2 cellular contexts compared by ENCODE assay signal in the genomic region with DNA sequence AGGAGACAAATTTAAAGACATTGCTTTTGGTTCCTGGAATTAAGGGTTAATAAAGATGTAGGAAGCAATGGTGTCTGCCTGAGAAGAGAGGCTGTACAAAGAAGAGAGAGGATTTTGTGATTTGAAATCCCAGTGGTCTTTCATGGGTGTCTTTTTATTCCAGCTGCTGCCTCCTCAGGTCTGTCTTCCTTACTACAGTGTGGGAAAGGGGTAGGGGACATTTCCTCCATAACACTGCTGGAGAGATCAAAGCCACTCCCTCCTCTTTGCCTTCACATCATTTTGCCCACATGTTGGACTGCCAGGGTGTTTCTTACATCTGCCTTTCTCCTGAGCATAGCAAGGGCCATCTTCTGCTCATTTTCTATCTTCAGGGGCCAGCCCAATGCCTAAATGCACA.
TF ChIP-seq lines count a peak whose summit lies in the region.

No MANE protein-coding gene starts in this region.

TF ChIP-seq in HepG2, 621 proteins besides CTCF, POLR2A, EP300 and RAD21 (continued from another document and continues in another):
- TF ChIP-seq, protein P1, sequence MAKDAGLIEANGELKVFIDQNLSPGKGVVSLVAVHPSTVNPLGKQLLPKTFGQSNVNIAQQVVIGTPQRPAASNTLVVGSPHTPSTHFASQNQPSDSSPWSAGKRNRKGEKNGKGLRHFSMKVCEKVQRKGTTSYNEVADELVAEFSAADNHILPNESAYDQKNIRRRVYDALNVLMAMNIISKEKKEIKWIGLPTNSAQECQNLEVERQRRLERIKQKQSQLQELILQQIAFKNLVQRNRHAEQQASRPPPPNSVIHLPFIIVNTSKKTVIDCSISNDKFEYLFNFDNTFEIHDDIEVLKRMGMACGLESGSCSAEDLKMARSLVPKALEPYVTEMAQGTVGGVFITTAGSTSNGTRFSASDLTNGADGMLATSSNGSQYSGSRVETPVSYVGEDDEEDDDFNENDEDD (CRISPR knock-in tag; IDR thresholded peaks at IDR 0.05; ENCODE audit: borderline replicate concordance): no peak
- TF ChIP-seq MIER3 (CRISPR knock-in tag; IDR thresholded peaks at IDR 0.05; ENCODE audit: borderline replicate concordance): no peak
- no peak for TF ChIP-seq ZNF674 (CRISPR knock-in tag; IDR thresholded peaks at IDR 0.05; ENCODE audit: low read depth)
- TF ChIP-seq, protein P2, sequence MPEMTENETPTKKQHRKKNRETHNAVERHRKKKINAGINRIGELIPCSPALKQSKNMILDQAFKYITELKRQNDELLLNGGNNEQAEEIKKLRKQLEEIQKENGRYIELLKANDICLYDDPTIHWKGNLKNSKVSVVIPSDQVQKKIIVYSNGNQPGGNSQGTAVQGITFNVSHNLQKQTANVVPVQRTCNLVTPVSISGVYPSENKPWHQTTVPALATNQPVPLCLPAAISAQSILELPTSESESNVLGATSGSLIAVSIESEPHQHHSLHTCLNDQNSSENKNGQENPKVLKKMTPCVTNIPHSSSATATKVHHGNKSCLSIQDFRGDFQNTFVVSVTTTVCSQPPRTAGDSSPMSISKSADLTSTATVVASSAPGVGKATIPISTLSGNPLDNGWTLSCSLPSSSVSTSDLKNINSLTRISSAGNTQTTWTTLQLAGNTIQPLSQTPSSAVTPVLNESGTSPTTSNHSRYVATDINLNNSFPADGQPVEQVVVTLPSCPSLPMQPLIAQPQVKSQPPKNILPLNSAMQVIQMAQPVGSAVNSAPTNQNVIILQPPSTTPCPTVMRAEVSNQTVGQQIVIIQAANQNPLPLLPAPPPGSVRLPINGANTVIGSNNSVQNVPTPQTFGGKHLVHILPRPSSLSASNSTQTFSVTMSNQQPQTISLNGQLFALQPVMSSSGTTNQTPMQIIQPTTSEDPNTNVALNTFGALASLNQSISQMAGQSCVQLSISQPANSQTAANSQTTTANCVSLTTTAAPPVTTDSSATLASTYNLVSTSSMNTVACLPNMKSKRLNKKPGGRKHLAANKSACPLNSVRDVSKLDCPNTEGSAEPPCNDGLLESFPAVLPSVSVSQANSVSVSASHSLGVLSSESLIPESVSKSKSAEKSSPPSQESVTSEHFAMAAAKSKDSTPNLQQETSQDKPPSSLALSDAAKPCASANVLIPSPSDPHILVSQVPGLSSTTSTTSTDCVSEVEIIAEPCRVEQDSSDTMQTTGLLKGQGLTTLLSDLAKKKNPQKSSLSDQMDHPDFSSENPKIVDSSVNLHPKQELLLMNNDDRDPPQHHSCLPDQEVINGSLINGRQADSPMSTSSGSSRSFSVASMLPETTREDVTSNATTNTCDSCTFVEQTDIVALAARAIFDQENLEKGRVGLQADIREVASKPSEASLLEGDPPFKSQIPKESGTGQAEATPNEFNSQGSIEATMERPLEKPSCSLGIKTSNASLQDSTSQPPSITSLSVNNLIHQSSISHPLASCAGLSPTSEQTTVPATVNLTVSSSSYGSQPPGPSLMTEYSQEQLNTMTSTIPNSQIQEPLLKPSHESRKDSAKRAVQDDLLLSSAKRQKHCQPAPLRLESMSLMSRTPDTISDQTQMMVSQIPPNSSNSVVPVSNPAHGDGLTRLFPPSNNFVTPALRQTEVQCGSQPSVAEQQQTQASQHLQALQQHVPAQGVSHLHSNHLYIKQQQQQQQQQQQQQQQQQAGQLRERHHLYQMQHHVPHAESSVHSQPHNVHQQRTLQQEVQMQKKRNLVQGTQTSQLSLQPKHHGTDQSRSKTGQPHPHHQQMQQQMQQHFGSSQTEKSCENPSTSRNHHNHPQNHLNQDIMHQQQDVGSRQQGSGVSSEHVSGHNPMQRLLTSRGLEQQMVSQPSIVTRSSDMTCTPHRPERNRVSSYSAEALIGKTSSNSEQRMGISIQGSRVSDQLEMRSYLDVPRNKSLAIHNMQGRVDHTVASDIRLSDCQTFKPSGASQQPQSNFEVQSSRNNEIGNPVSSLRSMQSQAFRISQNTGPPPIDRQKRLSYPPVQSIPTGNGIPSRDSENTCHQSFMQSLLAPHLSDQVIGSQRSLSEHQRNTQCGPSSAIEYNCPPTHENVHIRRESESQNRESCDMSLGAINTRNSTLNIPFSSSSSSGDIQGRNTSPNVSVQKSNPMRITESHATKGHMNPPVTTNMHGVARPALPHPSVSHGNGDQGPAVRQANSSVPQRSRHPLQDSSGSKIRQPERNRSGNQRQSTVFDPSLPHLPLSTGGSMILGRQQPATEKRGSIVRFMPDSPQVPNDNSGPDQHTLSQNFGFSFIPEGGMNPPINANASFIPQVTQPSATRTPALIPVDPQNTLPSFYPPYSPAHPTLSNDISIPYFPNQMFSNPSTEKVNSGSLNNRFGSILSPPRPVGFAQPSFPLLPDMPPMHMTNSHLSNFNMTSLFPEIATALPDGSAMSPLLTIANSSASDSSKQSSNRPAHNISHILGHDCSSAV (CRISPR knock-in tag; IDR thresholded peaks at IDR 0.05; ENCODE audit: borderline replicate concordance): no peak
- TF ChIP-seq ZKSCAN8 (CRISPR knock-in tag; IDR thresholded peaks at IDR 0.05; ENCODE audit: borderline replicate concordance): no peak
- TF ChIP-seq, protein P3, sequence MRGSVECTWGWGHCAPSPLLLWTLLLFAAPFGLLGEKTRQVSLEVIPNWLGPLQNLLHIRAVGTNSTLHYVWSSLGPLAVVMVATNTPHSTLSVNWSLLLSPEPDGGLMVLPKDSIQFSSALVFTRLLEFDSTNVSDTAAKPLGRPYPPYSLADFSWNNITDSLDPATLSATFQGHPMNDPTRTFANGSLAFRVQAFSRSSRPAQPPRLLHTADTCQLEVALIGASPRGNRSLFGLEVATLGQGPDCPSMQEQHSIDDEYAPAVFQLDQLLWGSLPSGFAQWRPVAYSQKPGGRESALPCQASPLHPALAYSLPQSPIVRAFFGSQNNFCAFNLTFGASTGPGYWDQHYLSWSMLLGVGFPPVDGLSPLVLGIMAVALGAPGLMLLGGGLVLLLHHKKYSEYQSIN (CRISPR knock-in tag; IDR thresholded peaks at IDR 0.05; ENCODE audit: borderline replicate concordance): no peak

TF ChIP-seq in WTC11, 78 proteins besides CTCF, POLR2A, EP300 and RAD21 (continued from another document):
- TF ChIP-seq, protein P4, sequence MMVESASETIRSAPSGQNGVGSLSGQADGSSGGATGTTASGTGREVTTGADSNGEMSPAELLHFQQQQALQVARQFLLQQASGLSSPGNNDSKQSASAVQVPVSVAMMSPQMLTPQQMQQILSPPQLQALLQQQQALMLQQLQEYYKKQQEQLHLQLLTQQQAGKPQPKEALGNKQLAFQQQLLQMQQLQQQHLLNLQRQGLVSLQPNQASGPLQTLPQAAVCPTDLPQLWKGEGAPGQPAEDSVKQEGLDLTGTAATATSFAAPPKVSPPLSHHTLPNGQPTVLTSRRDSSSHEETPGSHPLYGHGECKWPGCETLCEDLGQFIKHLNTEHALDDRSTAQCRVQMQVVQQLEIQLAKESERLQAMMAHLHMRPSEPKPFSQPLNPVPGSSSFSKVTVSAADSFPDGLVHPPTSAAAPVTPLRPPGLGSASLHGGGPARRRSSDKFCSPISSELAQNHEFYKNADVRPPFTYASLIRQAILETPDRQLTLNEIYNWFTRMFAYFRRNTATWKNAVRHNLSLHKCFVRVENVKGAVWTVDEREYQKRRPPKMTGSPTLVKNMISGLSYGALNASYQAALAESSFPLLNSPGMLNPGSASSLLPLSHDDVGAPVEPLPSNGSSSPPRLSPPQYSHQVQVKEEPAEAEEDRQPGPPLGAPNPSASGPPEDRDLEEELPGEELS (CRISPR knock-in tag; IDR thresholded peaks at IDR 0.05): no peak
- TF ChIP-seq NFYB (CRISPR knock-in tag; conservative IDR thresholded peaks at IDR 0.05; ENCODE audit: low read depth): no peak
- no peak for TF ChIP-seq ESRRA (CRISPR knock-in tag; IDR thresholded peaks at IDR 0.05; ENCODE audit: borderline replicate concordance)
- no peak for TF ChIP-seq MXD4 (CRISPR knock-in tag; IDR thresholded peaks at IDR 0.05; ENCODE audit: borderline replicate concordance)
- no peak for TF ChIP-seq FOXP1 (CRISPR knock-in tag; IDR thresholded peaks at IDR 0.05; ENCODE audit: borderline replicate concordance)
- TF ChIP-seq, protein P5, sequence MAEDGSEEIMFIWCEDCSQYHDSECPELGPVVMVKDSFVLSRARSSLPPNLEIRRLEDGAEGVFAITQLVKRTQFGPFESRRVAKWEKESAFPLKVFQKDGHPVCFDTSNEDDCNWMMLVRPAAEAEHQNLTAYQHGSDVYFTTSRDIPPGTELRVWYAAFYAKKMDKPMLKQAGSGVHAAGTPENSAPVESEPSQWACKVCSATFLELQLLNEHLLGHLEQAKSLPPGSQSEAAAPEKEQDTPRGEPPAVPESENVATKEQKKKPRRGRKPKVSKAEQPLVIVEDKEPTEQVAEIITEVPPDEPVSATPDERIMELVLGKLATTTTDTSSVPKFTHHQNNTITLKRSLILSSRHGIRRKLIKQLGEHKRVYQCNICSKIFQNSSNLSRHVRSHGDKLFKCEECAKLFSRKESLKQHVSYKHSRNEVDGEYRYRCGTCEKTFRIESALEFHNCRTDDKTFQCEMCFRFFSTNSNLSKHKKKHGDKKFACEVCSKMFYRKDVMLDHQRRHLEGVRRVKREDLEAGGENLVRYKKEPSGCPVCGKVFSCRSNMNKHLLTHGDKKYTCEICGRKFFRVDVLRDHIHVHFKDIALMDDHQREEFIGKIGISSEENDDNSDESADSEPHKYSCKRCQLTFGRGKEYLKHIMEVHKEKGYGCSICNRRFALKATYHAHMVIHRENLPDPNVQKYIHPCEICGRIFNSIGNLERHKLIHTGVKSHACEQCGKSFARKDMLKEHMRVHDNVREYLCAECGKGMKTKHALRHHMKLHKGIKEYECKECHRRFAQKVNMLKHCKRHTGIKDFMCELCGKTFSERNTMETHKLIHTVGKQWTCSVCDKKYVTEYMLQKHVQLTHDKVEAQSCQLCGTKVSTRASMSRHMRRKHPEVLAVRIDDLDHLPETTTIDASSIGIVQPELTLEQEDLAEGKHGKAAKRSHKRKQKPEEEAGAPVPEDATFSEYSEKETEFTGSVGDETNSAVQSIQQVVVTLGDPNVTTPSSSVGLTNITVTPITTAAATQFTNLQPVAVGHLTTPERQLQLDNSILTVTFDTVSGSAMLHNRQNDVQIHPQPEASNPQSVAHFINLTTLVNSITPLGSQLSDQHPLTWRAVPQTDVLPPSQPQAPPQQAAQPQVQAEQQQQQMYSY (CRISPR knock-in tag; IDR thresholded peaks at IDR 0.05): no peak
- TF ChIP-seq HMGA2 (CRISPR knock-in tag; IDR thresholded peaks at IDR 0.05): no peak
- no peak for TF ChIP-seq FOXJ3 (CRISPR knock-in tag; IDR thresholded peaks at IDR 0.05; ENCODE audit: borderline replicate concordance)
- TF ChIP-seq, protein P6, sequence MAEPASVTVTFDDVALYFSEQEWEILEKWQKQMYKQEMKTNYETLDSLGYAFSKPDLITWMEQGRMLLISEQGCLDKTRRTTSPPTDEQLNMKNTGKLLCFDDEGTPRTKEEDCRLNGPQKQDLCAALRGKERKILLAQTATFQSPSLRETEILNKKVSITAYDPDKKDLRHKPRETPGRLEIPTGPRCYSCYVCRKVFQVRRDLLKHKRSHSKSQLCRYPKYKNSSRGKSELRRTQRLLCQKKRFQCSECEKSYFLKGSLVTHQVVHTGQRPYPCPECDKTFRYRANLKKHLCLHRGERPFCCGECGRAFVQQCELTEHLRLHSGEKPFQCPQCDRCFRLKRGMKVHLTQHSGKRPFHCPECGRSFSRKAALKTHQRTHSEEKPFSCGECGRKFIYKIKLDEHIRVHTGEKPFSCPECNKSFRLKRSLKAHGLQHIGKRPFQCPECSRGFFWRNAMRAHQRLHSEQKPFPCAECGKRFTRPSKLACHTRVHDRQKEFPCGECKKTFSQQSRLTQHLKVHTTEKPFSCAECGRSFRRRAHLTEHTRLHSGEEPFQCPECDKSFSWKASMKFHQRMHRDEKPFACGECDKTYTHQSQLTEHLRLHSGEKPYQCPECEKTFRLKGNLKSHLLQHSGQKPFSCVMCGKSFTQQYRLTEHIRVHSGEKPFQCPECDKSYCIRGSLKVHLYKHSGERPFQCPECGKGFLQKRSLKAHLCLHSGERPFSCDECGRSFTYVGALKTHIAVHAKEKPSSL (CRISPR knock-in tag; conservative IDR thresholded peaks at IDR 0.05): no peak
